Comparison of ENCODE assay signal across 24 cellular contexts in the genomic region with DNA sequence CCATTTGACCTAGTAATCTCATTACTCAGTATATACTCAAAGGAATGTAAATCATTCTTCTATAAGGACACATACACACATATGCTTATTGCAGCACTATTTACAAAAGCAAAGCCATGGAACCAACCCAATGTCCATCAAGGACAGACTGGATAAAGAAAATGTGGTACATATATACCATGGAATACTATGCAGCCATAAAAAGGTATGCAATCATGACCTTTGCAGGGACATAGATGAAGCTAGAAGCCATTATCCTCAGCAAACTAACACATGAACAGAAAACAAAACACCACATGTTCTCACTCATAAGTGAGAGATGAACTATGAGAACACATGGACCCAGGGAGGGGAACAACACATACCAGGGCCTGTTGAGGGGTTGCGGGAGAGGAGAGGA.
A peak's percentile ranks its signal among the peaks of the same experiment; 100 is the strongest.
DNase-seq lines count a peak whose midpoint lies in the region; ATAC-seq, FAIRE-seq and TF ChIP-seq lines count a peak whose summit lies in the region.
"Had no signal": no experiment of that assay in that cellular context is flagged by ENCODE, and none has a peak within 500 bp of the region (broad histone marks: within the 10 kb centered on the region; RNA-seq: fewer than 3 reads in every experiment).

No MANE protein-coding gene starts in this region.

- peaks cover 7% of the 10 kb centered on the region; the same call in 1 of the 3 replicates for H3K79me2 ChIP-seq in K562 (ENCODE audit: control insufficient read depth, insufficient read depth, low read length)

- H3K4me1 ChIP-seq in HEK293 (ENCODE audit: control insufficient read depth, insufficient read depth, low read length) (peaks cover 3% of the 10 kb centered on the region; the same call in 1 of the 2 replicates), K562 (replicated peaks in 1 of 2; ENCODE audit: control insufficient read depth in 2 of 2, insufficient read depth in 2 of 2, low read length in 2 of 2) (no peaks in the 10 kb centered on the region)
- H3K4me1 ChIP-seq: A549, BE2C had no signal

- CTCF ChIA-PET in HEK293 (lab: Yijun Ruan, JAX), result interaction anchor here (0.7 kb wide), 1 partner anchor 414 kb away, joined by 3 read pairs; no protein-coding TSS in a partner anchor
- CTCF ChIA-PET in K562 (lab: Yijun Ruan, JAX; ENCODE audit: low intra/inter-chr PET ratio), result no interaction called here

- H3K27ac ChIP-seq in HEK293 (ENCODE audit: extremely low read depth, low read depth, low read length), result no peak overlapping the region
- H3K27ac ChIP-seq in K562 (ENCODE audit: extremely low read depth, low read depth, low read length), result no peak overlapping the region
- no peak overlapping the region for H3K27ac ChIP-seq in brain microvascular endothelial cell
- H3K27ac ChIP-seq: A549; BLaER1 treated with 17β-estradiol and CSF1 and Interleukin-3, amounts not matched to agents 10 nM and 100 nM had no signal

- H3K4me2 ChIP-seq in K562 (ENCODE audit: insufficient read depth, low read length), result no peak overlapping the region
- H3K4me2 ChIP-seq: A549; BLaER1 treated with 17β-estradiol and CSF1 and Interleukin-3, amounts not matched to agents 10 nM and 100 nM; GM23338 had no signal

- H3K4me3 ChIP-seq in HEK293 (ENCODE audit: low read depth, low read length) (no peak overlapping the region), K562 (no peak overlapping the region), epithelial cell of esophagus (ENCODE audit: low read length) (no peak overlapping the region), brain microvascular endothelial cell (ENCODE audit: low read depth, low read length) (no peak overlapping the region)
- H3K4me3 ChIP-seq: A549; BLaER1 treated with 17β-estradiol and CSF1 and Interleukin-3, amounts not matched to agents 10 nM and 100 nM; GM23338 had no signal

- no peak for TF ChIP-seq CTCF in HEK293 (tag by site-specific recombination; IDR thresholded peaks at IDR 0.05)
- TF ChIP-seq CTCF in K562 (IDR thresholded peaks at IDR 0.05 in 2 of 3, conservative IDR thresholded peaks at IDR 0.05 in 1 of 3; ENCODE audit: insufficient read depth in 2 of 3, low read depth in 1 of 3, low read length in 3 of 3), result no peak
- no peak for TF ChIP-seq CTCF in epithelial cell of esophagus (IDR thresholded peaks at IDR 0.05; ENCODE audit: insufficient read depth, low read depth, low read length, missing control alignments)
- no peak for TF ChIP-seq CTCF in brain microvascular endothelial cell (IDR thresholded peaks at IDR 0.05; ENCODE audit: low read depth, low read length, missing control alignments)

- H3K9me3 ChIP-seq in HEK293 (ENCODE audit: control insufficient read depth, insufficient read depth, low read depth, low read length), result no peaks in the 10 kb centered on the region
- H3K9me3 ChIP-seq in K562 (replicated peaks; ENCODE audit: control insufficient read depth, insufficient read depth, low read depth, low read length), result no peaks in the 10 kb centered on the region
- H3K9me3 ChIP-seq: A549, BE2C had no signal

- no peak for TF ChIP-seq EP300 in K562 (IDR thresholded peaks at IDR 0.05; ENCODE audit: low read length)

- intact Hi-C loops in K562 (cut with micrococcal nuclease), result no loop called here

- TF ChIP-seq POLR2A in K562 (conservative IDR thresholded peaks at IDR 0.05), result no peak

- no peaks in the 10 kb centered on the region; a peak in 1 of 3 replicates for H3K36me3 ChIP-seq in HEK293 (ENCODE audit: control insufficient read depth in 2 of 2, insufficient read depth in 1 of 2, low read length in 2 of 2)
- H3K36me3 ChIP-seq in K562 (ENCODE audit: control insufficient read depth, insufficient read depth, low read length), result peaks cover 30% of the 10 kb centered on the region
- peaks cover 8% of the 10 kb centered on the region for H3K36me3 ChIP-seq in brain microvascular endothelial cell (replicated peaks)

- POLR2A ChIA-PET in HEK293 (lab: Yijun Ruan, JAX), result no interaction called here
- POLR2A ChIA-PET in K562 (lab: Yijun Ruan, JAX), result no interaction called here

- H3K9ac ChIP-seq in K562 (ENCODE audit: insufficient read depth in 1 of 2, low read depth in 2 of 2, low read length in 2 of 2), result no peak overlapping the region
- H3K9ac ChIP-seq: BLaER1 treated with 17β-estradiol and CSF1 and Interleukin-3, amounts not matched to agents 10 nM and 100 nM had no signal

- no peak for FAIRE-seq in K562 (lab: Jason Lieb, UNC)
- FAIRE-seq: A549, D721Med, G401.6, GM12892, GM19239 had no signal

- no peaks in the 10 kb centered on the region for H3K9me1 ChIP-seq in K562 (ENCODE audit: control insufficient read depth, insufficient read depth, low read length)

- 60% methylated on average over 1 of the region's 1 CpG for WGBS in K562 (ENCODE audit: insufficient coverage, low coverage, missing lambda C conversion rate)

- no peak for ATAC-seq in K562
- no peak for ATAC-seq in GM18502 (IDR thresholded peaks at IDR 0.05; ENCODE audit: poor library complexity, unreplicated experiment)
- ATAC-seq in GM19467 (IDR thresholded peaks at IDR 0.05; ENCODE audit: unreplicated experiment), result no peak
- ATAC-seq: A549, GM23338 had no signal

- BruUV-seq in K562 (replicated peaks; lab: Mats Ljungman, UMichigan), result no TSS peak

- H2AFZ ChIP-seq in K562 (ENCODE audit: low read depth, low read length), result no peak overlapping the region
- H2AFZ ChIP-seq: GM23338 had no signal

- DNase-seq in ELR (ENCODE audit: low read depth) (peak; percentile 47), K562 (ENCODE audit: extremely low read depth in 1 of 4, low spot score in 3 of 4) (no peak), epithelial cell of esophagus (ENCODE audit: low read depth) (peak; percentile 11), brain microvascular endothelial cell (no peak), NOMO-1 treated with DMSO at 0.1 percent for 48 hours (lab: John Stamatoyannopoulos, UW; ENCODE audit: unreplicated experiment) (no peak)
- DNase-seq: 8988T; ACHN; AML-193; BE2C; CD4-positive, alpha-beta T cell; CD8-positive, alpha-beta memory T cell; DMS53; DMS79 treated with DMSO at 0.1 percent for 48 hours; H9 had no signal

- H4K20me1 ChIP-seq in K562 (replicated peaks; ENCODE audit: control insufficient read depth, insufficient read depth, low read length), result no peaks in the 10 kb centered on the region
- H4K20me1 ChIP-seq: BLaER1 treated with 17β-estradiol and CSF1 and Interleukin-3, amounts not matched to agents 10 nM and 100 nM had no signal

- in situ Hi-C loops in K562 (cut with MboI), result no loop called here
- in situ Hi-C loops in brain microvascular endothelial cell (cut with HindIII; ENCODE audit: low pct_ligation_motif_present, low sequenced_read_pairs), result no loop called here

- no peaks in the 10 kb centered on the region for H3K27me3 ChIP-seq in K562 (ENCODE audit: control insufficient read depth in 2 of 2, insufficient read depth in 2 of 2, low read length in 2 of 2)
- H3K27me3 ChIP-seq in brain microvascular endothelial cell (replicated peaks), result no peaks in the 10 kb centered on the region
- H3K27me3 ChIP-seq: BE2C; BLaER1 treated with 17β-estradiol and CSF1 and Interleukin-3, amounts not matched to agents 10 nM and 100 nM had no signal

- TF ChIP-seq RAD21 in K562 (CRISPR knock-in tag; conservative IDR thresholded peaks at IDR 0.05 in 1 of 2, IDR thresholded peaks at IDR 0.05 in 1 of 2), result no peak

TF ChIP-seq in HEK293, 187 proteins besides CTCF, POLR2A, EP300 and RAD21 (continues in another document):
- TF ChIP-seq SETDB1 (IDR thresholded peaks at IDR 0.05; ENCODE audit: insufficient read length, low read length), result no peak
- TF ChIP-seq, protein P1, sequence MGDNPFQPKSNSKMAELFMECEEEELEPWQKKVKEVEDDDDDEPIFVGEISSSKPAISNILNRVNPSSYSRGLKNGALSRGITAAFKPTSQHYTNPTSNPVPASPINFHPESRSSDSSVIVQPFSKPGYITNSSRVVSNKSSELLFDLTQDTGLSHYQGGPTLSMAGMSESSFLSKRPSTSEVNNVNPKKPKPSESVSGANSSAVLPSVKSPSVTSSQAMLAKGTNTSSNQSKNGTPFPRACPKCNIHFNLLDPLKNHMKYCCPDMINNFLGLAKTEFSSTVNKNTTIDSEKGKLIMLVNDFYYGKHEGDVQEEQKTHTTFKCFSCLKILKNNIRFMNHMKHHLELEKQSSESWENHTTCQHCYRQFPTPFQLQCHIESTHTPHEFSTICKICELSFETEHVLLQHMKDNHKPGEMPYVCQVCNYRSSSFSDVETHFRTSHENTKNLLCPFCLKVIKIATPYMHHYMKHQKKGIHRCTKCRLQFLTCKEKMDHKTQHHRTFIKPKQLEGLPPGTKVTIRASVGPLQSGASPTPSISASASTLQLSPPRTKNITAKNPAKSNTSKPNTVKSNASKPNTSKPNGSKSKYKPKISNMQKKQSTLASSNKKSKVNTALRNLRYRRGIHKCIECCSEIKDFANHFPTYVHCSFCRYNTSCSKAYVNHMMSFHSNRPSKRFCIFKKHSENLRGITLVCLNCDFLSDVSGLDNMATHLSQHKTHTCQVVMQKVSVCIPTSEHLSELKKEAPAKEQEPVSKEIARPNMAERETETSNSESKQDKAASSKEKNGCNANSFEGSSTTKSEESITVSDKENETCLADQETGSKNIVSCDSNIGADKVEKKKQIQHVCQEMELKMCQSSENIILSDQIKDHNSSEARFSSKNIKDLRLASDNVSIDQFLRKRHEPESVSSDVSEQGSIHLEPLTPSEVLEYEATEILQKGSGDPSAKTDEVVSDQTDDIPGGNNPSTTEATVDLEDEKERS (tag by site-specific recombination; IDR thresholded peaks at IDR 0.05), result no peak

TF ChIP-seq in K562, 482 proteins besides CTCF, POLR2A, EP300 and RAD21:
- TF ChIP-seq BMI1 (IDR thresholded peaks at IDR 0.05; ENCODE audit: low read length) (no peak), POLR2AphosphoS5 (IDR thresholded peaks at IDR 0.05; ENCODE audit: control insufficient read depth, insufficient read depth, low read depth, low read length) (no peak), RFX7 (CRISPR knock-in tag; IDR thresholded peaks at IDR 0.05) (no peak), KLF10 (CRISPR knock-in tag; IDR thresholded peaks at IDR 0.05) (no peak), RBM15 (IDR thresholded peaks at IDR 0.05; ENCODE audit: insufficient read depth, low read length) (no peak), ZNF444 (CRISPR knock-in tag; IDR thresholded peaks at IDR 0.05) (no peak), ZNF146 (CRISPR knock-in tag; IDR thresholded peaks at IDR 0.05; ENCODE audit: unreplicated experiment) (peak; percentile 88)

Comparison
In these comparisons a context has a peak if more than half of its experiments do, and no peak if none do; other contexts are left out.
1. DNase-seq: peak in ELR (single experiment) and epithelial cell of esophagus (single experiment); none in K562 (0 of 4), brain microvascular endothelial cell (single experiment) and NOMO-1 treated with DMSO at 0.1 percent for 48 hours (single experiment).